Comparison of ENCODE assay signal across 18 cellular contexts in the genomic region with DNA sequence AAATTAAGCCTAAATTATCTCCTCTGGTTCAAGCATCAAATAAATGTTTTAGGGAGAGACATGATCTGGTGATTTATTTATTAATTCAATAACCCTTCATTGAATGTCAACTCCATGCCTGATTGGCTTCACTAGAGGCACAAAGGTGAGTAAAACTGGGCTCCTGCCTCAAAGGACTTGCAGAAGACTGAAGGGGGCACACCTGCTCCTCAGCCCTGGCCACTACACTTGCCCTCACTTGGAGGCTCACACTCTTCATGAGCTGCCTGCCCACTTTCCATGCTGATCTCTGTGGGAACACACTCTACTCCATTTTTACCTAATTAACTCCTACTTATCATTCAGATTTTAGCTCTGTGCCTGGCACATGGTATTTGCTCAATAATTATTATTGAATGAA.
DNase-seq lines count a peak whose midpoint lies in the region; ATAC-seq and TF ChIP-seq lines count a peak whose summit lies in the region.
"Had no signal": no experiment of that assay in that cellular context is flagged by ENCODE, and none has a peak within 500 bp of the region (broad histone marks: within the 10 kb centered on the region; RNA-seq: fewer than 3 reads in every experiment).

No MANE protein-coding gene starts in this region.

- TF ChIP-seq CTCF in GM13977 (IDR thresholded peaks at IDR 0.05; ENCODE audit: extremely low read depth, insufficient read depth, missing control alignments), result peak; percentile 23
- peak; percentile 66 for TF ChIP-seq CTCF in endodermal cell (conservative IDR thresholded peaks at IDR 0.05)

- no peak overlapping the region for H3K4me3 Mint-ChIP-seq in endodermal cell
- H3K4me3 Mint-ChIP-seq: CD8-positive, alpha-beta memory T cell; T-helper 1 cell treated with Interleukin-12 subunit alpha and Interleukin-12 subunit beta and Interleukin-4 antibody, amounts not matched to agents 30 μg/mL and 1 μg/mL, for 36 hours had no signal

- no peaks in the 10 kb centered on the region for H3K27me3 Mint-ChIP-seq in endodermal cell (ENCODE audit: insufficient read depth)

- H3K4me3 ChIP-seq in endodermal cell (ENCODE audit: low read length), result no peak overlapping the region
- H3K4me3 ChIP-seq: BLaER1 had no signal

- no peak for TF ChIP-seq POLR2A in erythroblast (IDR thresholded peaks at IDR 0.05; ENCODE audit: low read length)

- H3K27ac Mint-ChIP-seq in endodermal cell, result no peak overlapping the region
- H3K27ac Mint-ChIP-seq: CD8-positive, alpha-beta memory T cell; T-helper 1 cell treated with Interleukin-12 subunit alpha and Interleukin-12 subunit beta and Interleukin-4 antibody, amounts not matched to agents 30 μg/mL and 1 μg/mL, for 36 hours had no signal

- H3K9me3 ChIP-seq in endodermal cell (ENCODE audit: control insufficient read depth, low read length), result peaks cover 7% of the 10 kb centered on the region
- H3K9me3 ChIP-seq: BLaER1 had no signal

- H3K9me3 Mint-ChIP-seq in endodermal cell, result no peaks in the 10 kb centered on the region
- H3K9me3 Mint-ChIP-seq: CD8-positive, alpha-beta memory T cell; T-helper 1 cell treated with Interleukin-12 subunit alpha and Interleukin-12 subunit beta and Interleukin-4 antibody, amounts not matched to agents 30 μg/mL and 1 μg/mL, for 36 hours had no signal

- no peaks in the 10 kb centered on the region for H3K36me3 Mint-ChIP-seq in endodermal cell (ENCODE audit: low read depth)
- H3K36me3 Mint-ChIP-seq: CD8-positive, alpha-beta memory T cell had no signal

- H3K27me3 ChIP-seq in endodermal cell (ENCODE audit: control insufficient read depth, insufficient read depth, low read length, poor library complexity, severe bottlenecking), result no peaks in the 10 kb centered on the region
- H3K27me3 ChIP-seq: BLaER1 had no signal

- peaks cover 6% of the 10 kb centered on the region for H3K4me1 Mint-ChIP-seq in endodermal cell
- H3K4me1 Mint-ChIP-seq: CD8-positive, alpha-beta memory T cell had no signal

- peaks cover 9% of the 10 kb centered on the region for H3K4me1 ChIP-seq in endodermal cell (ENCODE audit: control insufficient read depth, insufficient read depth, low read length)
- H3K4me1 ChIP-seq: BLaER1 had no signal

- ATAC-seq in GM19328 (IDR thresholded peaks at IDR 0.05; ENCODE audit: unreplicated experiment), result no peak
- ATAC-seq: SK-N-SH treated with all-trans-retinoic acid at 6 μM for 48 hours had no signal

- in situ Hi-C loops in GM13977 (cut with MboI; ENCODE audit: low pct_unique_long_range_greater_than_20kb, low sequenced_read_pairs, unreplicated experiment), result no loop called here

- H3K36me3 ChIP-seq in endodermal cell (ENCODE audit: control insufficient read depth, insufficient read depth, low read length), result no peaks in the 10 kb centered on the region
- H3K36me3 ChIP-seq: BLaER1 had no signal

- no peak overlapping the region for H3K9ac ChIP-seq in endodermal cell (ENCODE audit: extremely low read depth, low read length, poor library complexity, severe bottlenecking)
- H3K9ac ChIP-seq: BLaER1 had no signal

- H3K27ac ChIP-seq in endodermal cell (ENCODE audit: low read depth, low read length), result no peak overlapping the region
- H3K27ac ChIP-seq: BLaER1 had no signal

- DNase-seq in NCI-H1105 treated with DMSO at 0.1 percent for 48 hours (lab: John Stamatoyannopoulos, UW) (peak; percentile 26), NCI-H1105 (lab: John Stamatoyannopoulos, UW) (no peak), GM13977 (ENCODE audit: low spot score) (no peak), NCI-H748 (lab: John Stamatoyannopoulos, UW; ENCODE audit: unreplicated experiment) (peak; percentile 66), endodermal cell (peak; percentile 64), erythroblast (lab: John Stamatoyannopoulos, UW) (no peak), NCI-H1694 (lab: John Stamatoyannopoulos, UW) (no peak)
- DNase-seq: 8988T; CD8-positive, alpha-beta memory T cell; GDM1; KG1; NCI-H1930; NK-92 treated with Interleukin-12 subunit alpha and Interleukin-12 subunit beta, amount 100 ng/mL, for 24 hours; SHP77 had no signal

Comparison
In these comparisons a context has a peak if more than half of its experiments do, and no peak if none do; other contexts are left out.
1. DNase-seq: peak in NCI-H1105 treated with DMSO at 0.1 percent for 48 hours (single experiment), NCI-H748 (single experiment) and endodermal cell (single experiment); none in NCI-H1105 (single experiment), GM13977 (single experiment), erythroblast (0 of 2) and NCI-H1694 (single experiment).